ENCODE assay signal across 1 cellular context in the genomic region with DNA sequence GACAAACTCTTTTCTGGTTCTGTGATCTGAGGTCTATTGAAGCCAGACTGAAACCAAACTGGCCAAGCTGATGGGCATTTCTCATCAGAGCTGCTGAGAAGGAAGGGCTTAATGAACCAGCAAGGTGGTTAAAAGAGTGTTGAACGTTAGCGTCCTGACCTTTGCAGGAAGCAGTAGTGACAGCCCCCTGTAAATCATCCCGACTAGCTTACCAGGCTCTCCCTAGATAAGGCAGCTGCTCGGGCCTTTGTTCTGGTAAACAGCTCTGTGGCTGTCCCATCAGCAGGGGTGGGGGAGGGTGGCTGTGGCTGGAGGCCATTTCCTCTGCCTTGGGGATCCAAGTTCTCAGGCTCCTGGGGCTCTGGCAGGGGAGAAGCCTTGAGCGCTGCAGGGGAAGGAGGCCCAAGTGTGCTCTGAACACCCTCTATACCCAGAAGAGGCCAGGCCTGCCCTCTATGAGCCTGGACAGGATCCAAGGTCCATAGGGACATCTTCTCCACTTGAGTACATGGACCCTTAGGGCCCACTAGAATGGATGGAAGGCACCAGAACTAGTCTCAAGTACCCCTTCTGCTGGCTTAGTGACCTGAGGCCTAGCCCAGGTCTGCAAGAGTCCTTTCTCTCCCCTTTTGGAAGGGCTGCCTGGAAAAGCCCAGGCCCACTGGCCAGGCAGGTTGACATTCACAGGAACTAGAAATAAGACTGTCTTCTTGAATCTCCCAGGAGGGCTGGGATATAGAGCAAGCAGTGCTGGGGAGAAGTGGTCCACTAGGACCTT.
TF ChIP-seq lines count a peak whose summit lies in the region.

No MANE protein-coding gene starts in this region.

TF ChIP-seq in K562, 482 proteins besides CTCF, POLR2A, EP300 and RAD21 (continued from another document and continues in another):
- no peak for TF ChIP-seq RERE (CRISPR knock-in tag; IDR thresholded peaks at IDR 0.05; ENCODE audit: borderline replicate concordance)
- TF ChIP-seq, protein P1, sequence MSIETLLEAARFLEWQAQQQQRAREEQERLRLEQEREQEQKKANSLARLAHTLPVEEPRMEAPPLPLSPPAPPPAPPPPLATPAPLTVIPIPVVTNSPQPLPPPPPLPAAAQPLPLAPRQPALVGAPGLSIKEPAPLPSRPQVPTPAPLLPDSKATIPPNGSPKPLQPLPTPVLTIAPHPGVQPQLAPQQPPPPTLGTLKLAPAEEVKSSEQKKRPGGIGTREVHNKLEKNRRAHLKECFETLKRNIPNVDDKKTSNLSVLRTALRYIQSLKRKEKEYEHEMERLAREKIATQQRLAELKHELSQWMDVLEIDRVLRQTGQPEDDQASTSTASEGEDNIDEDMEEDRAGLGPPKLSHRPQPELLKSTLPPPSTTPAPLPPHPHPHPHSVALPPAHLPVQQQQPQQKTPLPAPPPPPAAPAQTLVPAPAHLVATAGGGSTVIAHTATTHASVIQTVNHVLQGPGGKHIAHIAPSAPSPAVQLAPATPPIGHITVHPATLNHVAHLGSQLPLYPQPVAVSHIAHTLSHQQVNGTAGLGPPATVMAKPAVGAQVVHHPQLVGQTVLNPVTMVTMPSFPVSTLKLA (conservative IDR thresholded peaks at IDR 0.05) = peak in 1 of 2 experiments; percentile 76; a peak in 2 of 4 replicates
- no peak for TF ChIP-seq POLR2AphosphoS2 (IDR thresholded peaks at IDR 0.05; ENCODE audit: low read length)
- peak; percentile 92 for TF ChIP-seq MBD2 (IDR thresholded peaks at IDR 0.05; ENCODE audit: borderline replicate concordance, low read depth)
- no peak for TF ChIP-seq ZNF561 (CRISPR knock-in tag; conservative IDR thresholded peaks at IDR 0.05)
- peak; percentile 72 for TF ChIP-seq MYC (IDR thresholded peaks at IDR 0.05; ENCODE audit: low read depth, low read length)
- peak; percentile 71; the same call in 1 of the 2 replicates for TF ChIP-seq MYC (CRISPR knock-in tag; IDR thresholded peaks at IDR 0.05; ENCODE audit: borderline replicate concordance, low read depth)
- no peak for TF ChIP-seq SRSF3 (IDR thresholded peaks at IDR 0.05; ENCODE audit: insufficient read depth, low read length)
- TF ChIP-seq MCM7 (IDR thresholded peaks at IDR 0.05) = no peak
- no peak for TF ChIP-seq ARID2 (IDR thresholded peaks at IDR 0.05)
- peak in 1 of 2 experiments; percentile 89; a peak in 2 of 4 replicates for TF ChIP-seq ZNF639 (CRISPR knock-in tag; conservative IDR thresholded peaks at IDR 0.05 in 1 of 2, IDR thresholded peaks at IDR 0.05 in 1 of 2)
- 0 out of 2 replicates have a peak, but pooled peaks have one; percentile 62 for TF ChIP-seq ZNF41 (CRISPR knock-in tag; conservative IDR thresholded peaks at IDR 0.05)
- no peak for TF ChIP-seq ZBTB8A (IDR thresholded peaks at IDR 0.05; ENCODE audit: partially characterized antibody)
- TF ChIP-seq ZNF146 (CRISPR knock-in tag; IDR thresholded peaks at IDR 0.05; ENCODE audit: unreplicated experiment) = no peak
- no peak; the same call in 1 of the 2 replicates for TF ChIP-seq ZNF717 (CRISPR knock-in tag; IDR thresholded peaks at IDR 0.05)
- no peak for TF ChIP-seq FOXA1 (IDR thresholded peaks at IDR 0.05; ENCODE audit: borderline replicate concordance)
- TF ChIP-seq MYNN (IDR thresholded peaks at IDR 0.05) = peak; percentile 95
- no peak for TF ChIP-seq MYNN (CRISPR knock-in tag; IDR thresholded peaks at IDR 0.05)
- TF ChIP-seq MED1 (CRISPR knock-in tag; IDR thresholded peaks at IDR 0.05; ENCODE audit: borderline replicate concordance) = no peak
- peak; percentile 99 for TF ChIP-seq GATAD2A (IDR thresholded peaks at IDR 0.05)
- peak; percentile 52 for TF ChIP-seq ZNF324 (CRISPR knock-in tag; IDR thresholded peaks at IDR 0.05)
- TF ChIP-seq NFXL1 (CRISPR knock-in tag; IDR thresholded peaks at IDR 0.05) = no peak
- no peak for TF ChIP-seq HNRNPUL1 (IDR thresholded peaks at IDR 0.05; ENCODE audit: low read length)
- 0 out of 2 replicates have a peak, but pooled peaks have one; percentile 22 for TF ChIP-seq SIN3B (IDR thresholded peaks at IDR 0.05; ENCODE audit: low read depth)
- TF ChIP-seq TCF7L2 (IDR thresholded peaks at IDR 0.05; ENCODE audit: low read depth, low read length) = peak; percentile 77
- peak; percentile 47; the same call in 1 of the 2 replicates for TF ChIP-seq SPI1 (IDR thresholded peaks at IDR 0.05; ENCODE audit: borderline replicate concordance, low read depth, low read length)
- TF ChIP-seq, protein P2, sequence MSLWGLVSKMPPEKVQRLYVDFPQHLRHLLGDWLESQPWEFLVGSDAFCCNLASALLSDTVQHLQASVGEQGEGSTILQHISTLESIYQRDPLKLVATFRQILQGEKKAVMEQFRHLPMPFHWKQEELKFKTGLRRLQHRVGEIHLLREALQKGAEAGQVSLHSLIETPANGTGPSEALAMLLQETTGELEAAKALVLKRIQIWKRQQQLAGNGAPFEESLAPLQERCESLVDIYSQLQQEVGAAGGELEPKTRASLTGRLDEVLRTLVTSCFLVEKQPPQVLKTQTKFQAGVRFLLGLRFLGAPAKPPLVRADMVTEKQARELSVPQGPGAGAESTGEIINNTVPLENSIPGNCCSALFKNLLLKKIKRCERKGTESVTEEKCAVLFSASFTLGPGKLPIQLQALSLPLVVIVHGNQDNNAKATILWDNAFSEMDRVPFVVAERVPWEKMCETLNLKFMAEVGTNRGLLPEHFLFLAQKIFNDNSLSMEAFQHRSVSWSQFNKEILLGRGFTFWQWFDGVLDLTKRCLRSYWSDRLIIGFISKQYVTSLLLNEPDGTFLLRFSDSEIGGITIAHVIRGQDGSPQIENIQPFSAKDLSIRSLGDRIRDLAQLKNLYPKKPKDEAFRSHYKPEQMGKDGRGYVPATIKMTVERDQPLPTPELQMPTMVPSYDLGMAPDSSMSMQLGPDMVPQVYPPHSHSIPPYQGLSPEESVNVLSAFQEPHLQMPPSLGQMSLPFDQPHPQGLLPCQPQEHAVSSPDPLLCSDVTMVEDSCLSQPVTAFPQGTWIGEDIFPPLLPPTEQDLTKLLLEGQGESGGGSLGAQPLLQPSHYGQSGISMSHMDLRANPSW (CRISPR knock-in tag; IDR thresholded peaks at IDR 0.05) = no peak
- TF ChIP-seq TAL1 (IDR thresholded peaks at IDR 0.05) = peak; percentile 92
- no peak for TF ChIP-seq HMGXB4 (CRISPR knock-in tag; IDR thresholded peaks at IDR 0.05)
- TF ChIP-seq ZNF134 (CRISPR knock-in tag; conservative IDR thresholded peaks at IDR 0.05) = peak; percentile 62
- no peak for TF ChIP-seq SIRT6 (IDR thresholded peaks at IDR 0.05; ENCODE audit: low read depth, low read length)
- TF ChIP-seq RFX7 (CRISPR knock-in tag; IDR thresholded peaks at IDR 0.05) = peak; percentile 7; the same call in 1 of the 2 replicates
- TF ChIP-seq KDM5B (IDR thresholded peaks at IDR 0.05; ENCODE audit: insufficient replicate concordance, low read depth, low read length) = peak; percentile 63
- TF ChIP-seq, protein P3, sequence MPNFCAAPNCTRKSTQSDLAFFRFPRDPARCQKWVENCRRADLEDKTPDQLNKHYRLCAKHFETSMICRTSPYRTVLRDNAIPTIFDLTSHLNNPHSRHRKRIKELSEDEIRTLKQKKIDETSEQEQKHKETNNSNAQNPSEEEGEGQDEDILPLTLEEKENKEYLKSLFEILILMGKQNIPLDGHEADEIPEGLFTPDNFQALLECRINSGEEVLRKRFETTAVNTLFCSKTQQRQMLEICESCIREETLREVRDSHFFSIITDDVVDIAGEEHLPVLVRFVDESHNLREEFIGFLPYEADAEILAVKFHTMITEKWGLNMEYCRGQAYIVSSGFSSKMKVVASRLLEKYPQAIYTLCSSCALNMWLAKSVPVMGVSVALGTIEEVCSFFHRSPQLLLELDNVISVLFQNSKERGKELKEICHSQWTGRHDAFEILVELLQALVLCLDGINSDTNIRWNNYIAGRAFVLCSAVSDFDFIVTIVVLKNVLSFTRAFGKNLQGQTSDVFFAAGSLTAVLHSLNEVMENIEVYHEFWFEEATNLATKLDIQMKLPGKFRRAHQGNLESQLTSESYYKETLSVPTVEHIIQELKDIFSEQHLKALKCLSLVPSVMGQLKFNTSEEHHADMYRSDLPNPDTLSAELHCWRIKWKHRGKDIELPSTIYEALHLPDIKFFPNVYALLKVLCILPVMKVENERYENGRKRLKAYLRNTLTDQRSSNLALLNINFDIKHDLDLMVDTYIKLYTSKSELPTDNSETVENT (CRISPR knock-in tag; IDR thresholded peaks at IDR 0.05) = peak; percentile 11; the same call in 1 of the 2 replicates
- peak; percentile 91 to 96 for TF ChIP-seq RCOR1 (IDR thresholded peaks at IDR 0.05; ENCODE audit: borderline replicate concordance in 1 of 2, low read depth in 2 of 2, low read length in 2 of 2)
- no peak for TF ChIP-seq ZNF830 (CRISPR knock-in tag; IDR thresholded peaks at IDR 0.05)
- TF ChIP-seq ZFP1 (CRISPR knock-in tag; IDR thresholded peaks at IDR 0.05) = no peak
- no peak for TF ChIP-seq ZNF778 (CRISPR knock-in tag; IDR thresholded peaks at IDR 0.05)
- no peak for TF ChIP-seq ZNF780A (CRISPR knock-in tag; IDR thresholded peaks at IDR 0.05)
